23 cellular contexts compared by ENCODE assay signal in genomic region chr1:33824971-33825370, GRCh38. TPM values are rescaled to one million over a fixed set of nuclear protein-coding genes. Genes with fewer than 3 reads are reported as not detected.
"Had no signal": no experiment of that assay in that cellular context is flagged by ENCODE, and none has a peak within 500 bp of the region (broad histone marks: within the 10 kb centered on the region; RNA-seq: fewer than 3 reads in every experiment).

No MANE protein-coding gene starts in this region.

- H3K9me3 ChIP-seq: MG63, SJSA1 had no signal

- DNase-seq: Karpas-422, KG1, MG63, NCI-H1092, NCI-H1105 treated with DMSO at 0.1 percent for 48 hours, NCI-H1417 treated with DMSO at 0.1 percent for 48 hours, NCI-H146, NCI-H1694 treated with DMSO at 0.1 percent for 48 hours, NCI-H1930, NCI-H2081, NCI-H2107, NCI-H2227 treated with DMSO at 0.1 percent for 48 hours, NCI-H446, NCI-H510A, NCI-H524 treated with DMSO at 0.1 percent for 48 hours, NCI-H69, NCI-H774, Right ventricle myocardium superior, RPMI8226, SIG-M5 had no signal

- H3K4me1 ChIP-seq: SJSA1 had no signal

- H3K27me3 ChIP-seq: MG63, SJSA1 had no signal

- H3K27ac ChIP-seq: SJSA1, SK-N-MC had no signal

- H3K36me3 ChIP-seq: MG63, SJSA1 had no signal

- H3K4me3 ChIP-seq: MG63, SJSA1, SK-N-MC had no signal

RNA-seq across cellular contexts. Expression of gene HMGB4, which starts 38.9 kb away (rescaled TPM):
- total RNA-seq: HT-29, Right ventricle myocardium superior, SJSA1 had no signal
